In the genomic region with DNA sequence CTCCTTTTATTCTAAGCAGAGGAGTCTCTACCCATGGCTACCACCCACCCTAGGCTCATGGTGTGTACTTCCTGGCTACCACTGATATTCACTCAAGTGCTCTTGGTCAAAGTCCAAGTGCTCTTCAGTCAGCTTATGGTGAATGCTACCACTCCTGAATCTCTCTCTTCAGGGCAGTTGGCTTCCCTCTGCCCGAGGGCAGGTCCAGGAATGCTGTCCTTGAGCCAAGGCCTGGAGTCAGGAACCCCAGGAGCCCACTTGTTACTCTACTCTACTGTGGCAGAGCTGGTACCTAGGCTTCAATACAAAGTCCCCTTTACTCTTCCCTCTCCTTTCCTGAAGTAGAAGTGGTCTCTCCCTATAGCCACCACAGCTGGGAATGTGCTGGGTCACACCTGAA, we compare ENCODE assay signal across 22 cellular contexts.
A peak's percentile ranks its signal among the peaks of the same experiment; 100 is the strongest.
DNase-seq lines count a peak whose midpoint lies in the region; ATAC-seq, FAIRE-seq and TF ChIP-seq lines count a peak whose summit lies in the region.
"Had no signal": no experiment of that assay in that cellular context is flagged by ENCODE, and none has a peak within 500 bp of the region (broad histone marks: within the 10 kb centered on the region; RNA-seq: fewer than 3 reads in every experiment).

No MANE protein-coding gene starts in this region.

- no peak for TF ChIP-seq POLR2A in thyroid gland (IDR thresholded peaks at IDR 0.05)

- no peak overlapping the region for H3K27ac ChIP-seq in thyroid gland
- H3K27ac ChIP-seq: 22Rv1, BLaER1, C4-2B, GM23248 had no signal

- FAIRE-seq in bronchial epithelial cell (lab: Jason Lieb, UNC) = peak; percentile 7
- FAIRE-seq: A204.1, GM12878, H1 had no signal

- intact Hi-C loops in thyroid gland (cut with DNase I) = no loop called here
- intact Hi-C loops in left cardiac atrium (cut with DNase I) = no loop called here

- no peak for TF ChIP-seq CTCF in bronchial epithelial cell (IDR thresholded peaks at IDR 0.05; ENCODE audit: insufficient read depth, low read length, severe bottlenecking)
- TF ChIP-seq CTCF in thyroid gland (IDR thresholded peaks at IDR 0.05) = no peak

- H3K27me3 ChIP-seq in bronchial epithelial cell (ENCODE audit: control insufficient read depth, insufficient read depth, low read length) (no peaks in the 10 kb centered on the region), thyroid gland (no peaks in the 10 kb centered on the region)
- H3K27me3 ChIP-seq: BLaER1 had no signal

- H3K9me3 ChIP-seq in thyroid gland = no peaks in the 10 kb centered on the region

- H3K36me3 ChIP-seq in bronchial epithelial cell (ENCODE audit: control insufficient read depth, insufficient read depth, low read length) (no peaks in the 10 kb centered on the region), thyroid gland (no peaks in the 10 kb centered on the region)
- H3K36me3 ChIP-seq: BLaER1 had no signal

- H3K4me3 ChIP-seq in bronchial epithelial cell (ENCODE audit: low read depth, low read length) (no peak overlapping the region), thyroid gland (replicated peaks in 1 of 3) (no peak overlapping the region)
- H3K4me3 ChIP-seq: BLaER1, GM12878, GM23248 had no signal

- DNase-seq in NCI-H510A treated with DMSO at 0.1 percent for 48 hours (lab: John Stamatoyannopoulos, UW) = peak; percentile 30
- DNase-seq in NCI-H510A (lab: John Stamatoyannopoulos, UW) = no peak
- no peak for DNase-seq in bronchial epithelial cell (ENCODE audit: low read depth)
- peak; percentile 50 to 51 for DNase-seq in thyroid gland
- DNase-seq in left cardiac atrium = no peak
- DNase-seq: Calu3; CD4-positive, CD25-positive, alpha-beta regulatory T cell; CD8-positive, alpha-beta T cell; DMS79; EL; GDM1; GM23248; H9 had no signal

- 11 to 17% methylated on average over 1 of the region's 1 CpG for WGBS in thyroid gland, 2 donors

- H3K4me1 ChIP-seq in thyroid gland = peaks cover 3 to 16% of the 10 kb centered on the region in 2 donors
- H3K4me1 ChIP-seq: BLaER1 had no signal

- ATAC-seq in GM21786 (IDR thresholded peaks at IDR 0.05; ENCODE audit: unreplicated experiment) (no peak), left cardiac atrium (no peak), GM18519 (IDR thresholded peaks at IDR 0.05; ENCODE audit: low FRiP score, unreplicated experiment) (no peak)
- ATAC-seq: CD8-positive, alpha-beta T cell; GM12878; HCT116 had no signal

Comparison
In these comparisons a context has a peak if more than half of its experiments do, and no peak if none do; other contexts are left out.
1. DNase-seq: peak in NCI-H510A treated with DMSO at 0.1 percent for 48 hours (single experiment) and thyroid gland (2 of 2); none in NCI-H510A (single experiment), bronchial epithelial cell (single experiment) and left cardiac atrium (single experiment).